Comparison of ENCODE assay signal across 1 cellular context in the genomic region with DNA sequence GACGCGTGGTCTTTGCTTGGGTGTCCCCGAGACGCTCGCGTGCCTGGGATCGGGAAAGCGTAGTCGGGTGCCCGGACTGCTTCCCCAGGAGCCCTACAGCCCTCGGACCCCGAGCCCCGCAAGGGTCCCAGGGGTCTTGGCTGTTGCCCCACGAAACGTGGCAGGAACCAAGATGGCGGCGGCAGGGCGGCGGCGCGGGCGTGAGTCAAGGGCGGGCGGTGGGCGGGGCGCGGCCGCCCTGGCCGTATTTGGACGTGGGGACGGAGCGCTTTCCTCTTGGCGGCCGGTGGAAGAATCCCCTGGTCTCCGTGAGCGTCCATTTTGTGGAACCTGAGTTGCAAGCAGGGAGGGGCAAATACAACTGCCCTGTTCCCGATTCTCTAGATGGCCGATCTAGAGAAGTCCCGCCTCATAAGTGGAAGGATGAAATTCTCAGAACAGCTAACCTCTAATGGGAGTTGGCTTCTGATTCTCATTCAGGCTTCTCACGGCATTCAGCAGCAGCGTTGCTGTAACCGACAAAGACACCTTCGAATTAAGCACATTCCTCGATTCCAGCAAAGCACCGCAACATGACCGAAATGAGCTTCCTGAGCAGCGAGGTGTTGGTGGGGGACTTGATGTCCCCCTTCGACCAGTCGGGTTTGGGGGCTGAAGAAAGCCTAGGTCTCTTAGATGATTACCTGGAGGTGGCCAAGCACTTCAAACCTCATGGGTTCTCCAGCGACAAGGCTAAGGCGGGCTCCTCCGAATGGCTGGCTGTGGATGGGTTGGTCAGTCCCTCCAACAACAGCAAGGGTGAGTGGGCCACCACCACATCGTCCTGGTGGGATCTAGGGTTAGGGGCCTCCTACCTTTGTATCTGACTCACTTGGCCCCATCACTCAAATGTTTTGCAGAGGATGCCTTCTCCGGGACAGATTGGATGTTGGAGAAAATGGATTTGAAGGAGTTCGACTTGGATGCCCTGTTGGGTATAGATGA.
TF ChIP-seq lines count a peak whose summit lies in the region.

No MANE protein-coding gene starts in this region.

TF ChIP-seq in A549, 52 proteins besides CTCF, POLR2A, EP300 and RAD21:
- TF ChIP-seq RARB (CRISPR knock-in tag; IDR thresholded peaks at IDR 0.05) (no peak), FOSB (CRISPR knock-in tag; IDR thresholded peaks at IDR 0.05) (no peak), MAZ (IDR thresholded peaks at IDR 0.05; ENCODE audit: borderline replicate concordance, low read depth, low read length) (no peak), HOXA7 (CRISPR knock-in tag; IDR thresholded peaks at IDR 0.05) (no peak), SREBF2 (IDR thresholded peaks at IDR 0.05) (no peak), HOXB5 (CRISPR knock-in tag; IDR thresholded peaks at IDR 0.05) (no peak), E2F6 (IDR thresholded peaks at IDR 0.05; ENCODE audit: borderline replicate concordance, low read depth) (no peak), PBX3 (IDR thresholded peaks at IDR 0.05) (no peak), HES2 (IDR thresholded peaks at IDR 0.05) (no peak), PHF8 (IDR thresholded peaks at IDR 0.05; ENCODE audit: borderline replicate concordance, low read depth) (no peak), CBX8 (IDR thresholded peaks at IDR 0.05) (no peak), MYC (IDR thresholded peaks at IDR 0.05; ENCODE audit: borderline replicate concordance, low read length) (no peak; the same call in 1 of the 2 replicates), GATA3 (IDR thresholded peaks at IDR 0.05; ENCODE audit: borderline replicate concordance) (no peak), RFX5 (IDR thresholded peaks at IDR 0.05) (no peak), POLR2AphosphoS2 (conservative IDR thresholded peaks at IDR 0.05; ENCODE audit: low read length) (no peak), EHF (CRISPR knock-in tag; IDR thresholded peaks at IDR 0.05) (no peak), RCOR1 (IDR thresholded peaks at IDR 0.05; ENCODE audit: low read depth, low read length) (no peak)
TF ChIP-seq in A549: peak in this region for 0.
